In genomic region chr11:125470355-125470754, GRCh38 we compare ENCODE assay signal across 24 cellular contexts.
"Had no signal": no experiment of that assay in that cellular context is flagged by ENCODE, and none has a peak within 500 bp of the region (broad histone marks: within the 10 kb centered on the region; RNA-seq: fewer than 3 reads in every experiment).

No MANE protein-coding gene starts in this region.

- H3K4me1 Mint-ChIP-seq: mesothelial cell of epicardium; naive thymus-derived CD4-positive, alpha-beta T cell; nephron had no signal

- H3K36me3 Mint-ChIP-seq: mesothelial cell of epicardium; naive thymus-derived CD4-positive, alpha-beta T cell had no signal

- ATAC-seq: effector memory CD8-positive, alpha-beta T cell; left cardiac atrium; left lung; naive thymus-derived CD4-positive, alpha-beta T cell; sciatic nerve; upper lobe of right lung had no signal

- H3K27ac Mint-ChIP-seq: effector memory CD8-positive, alpha-beta T cell; mesothelial cell of epicardium; naive thymus-derived CD4-positive, alpha-beta T cell; nephron; neural progenitor cell had no signal

- H3K27ac ChIP-seq: coronary artery, left lung, neural progenitor cell, parathyroid adenoma, prostate gland, right atrium auricular region, stomach, transverse colon, upper lobe of right lung, uterus had no signal

- H3K4me3 Mint-ChIP-seq: effector memory CD8-positive, alpha-beta T cell; mesothelial cell of epicardium; naive thymus-derived CD4-positive, alpha-beta T cell; nephron; neural progenitor cell had no signal

- DNase-seq: dermis blood vessel endothelial cell; effector memory CD8-positive, alpha-beta T cell; kidney; left cardiac atrium; left lung; mesenchymal stem cell; naive thymus-derived CD4-positive, alpha-beta T cell; stimulated activated CD4-positive, alpha-beta T cell treated with anti-CD3 and anti-CD28 coated beads, Interleukin-12 subunit alpha, Interleukin-12 subunit beta, amount 100 ng/mL, for 4 hours; stimulated activated CD4-positive, alpha-beta T cell treated with anti-CD3 and anti-CD28 coated beads, Interleukin-1b, Interleukin-23, amount 100 ng/mL, for 48 hours; stimulated activated CD4-positive, alpha-beta T cell treated with anti-CD3 and anti-CD28 coated beads, Interleukin-4, amount 100 ng/mL, for 1 hour; stimulated activated CD8-positive, alpha-beta memory T cell treated with anti-CD3 and anti-CD28 coated beads, Interleukin-4, amount 100 ng/mL, for 48 hours; stimulated activated naive CD4-positive, alpha-beta T cell; stomach; transverse colon; upper lobe of right lung; uterus had no signal

- H3K9me3 Mint-ChIP-seq: effector memory CD8-positive, alpha-beta T cell; mesothelial cell of epicardium; nephron; neural progenitor cell had no signal

- H3K27me3 ChIP-seq: left lung, neural progenitor cell, right atrium auricular region, stomach, transverse colon, upper lobe of right lung, uterus had no signal
